In genomic region chr6:42441661-42442081, GRCh38 we compare ENCODE assay signal across 8 cellular contexts. TPM values are rescaled to one million over a fixed set of nuclear protein-coding genes. Genes with fewer than 3 reads are reported as not detected.
A peak's percentile ranks its signal among the peaks of the same experiment; 100 is the strongest.
DNase-seq lines count a peak whose midpoint lies in the region; ATAC-seq and TF ChIP-seq lines count a peak whose summit lies in the region.

No MANE protein-coding gene starts in this region.

- DNase-seq in GM23338 (ENCODE audit: low spot score) (peak; percentile 89), T-helper 17 cell (no peak), right atrium auricular region (ENCODE audit: low spot score) (no peak), sigmoid colon (no peak)
- no peak for DNase-seq in stimulated activated naive CD4-positive, alpha-beta T cell treated with Interleukin-2 at 50 U/mL for 16 hours (lab: John Stamatoyannopoulos, UW)

- H3K4me1 Mint-ChIP-seq in GM23338 (peaks cover 79% of the 10 kb centered on the region), T-helper 17 cell (peaks cover 44% of the 10 kb centered on the region)

- H3K4me1 ChIP-seq in GM23338 (ENCODE audit: insufficient read depth) (peaks cover 85% of the 10 kb centered on the region), right atrium auricular region (peaks cover 0 to 27% of the 10 kb centered on the region in 2 donors), sigmoid colon (peaks cover 0 to 55% (median 51%) of the 10 kb centered on the region in 4 donors)

- H3K4me3 Mint-ChIP-seq in GM23338: peak overlapping the region; percentile 70
- H3K4me3 Mint-ChIP-seq in T-helper 17 cell: peak overlapping the region; percentile 89

- peaks cover 18% of the 10 kb centered on the region for H3K27me3 Mint-ChIP-seq in GM23338 (ENCODE audit: insufficient read depth, low read depth, poor library complexity)
- no peaks in the 10 kb centered on the region for H3K27me3 Mint-ChIP-seq in T-helper 17 cell

- peaks cover 94% of the 10 kb centered on the region for H3K79me2 ChIP-seq in GM23338 (replicated peaks; ENCODE audit: insufficient read depth)

- H3K9me3 ChIP-seq in T-helper 17 cell (ENCODE audit: control insufficient read depth, low read length, poor library complexity, severe bottlenecking): no peaks in the 10 kb centered on the region
- no peaks in the 10 kb centered on the region for H3K9me3 ChIP-seq in right atrium auricular region
- H3K9me3 ChIP-seq in sigmoid colon: no peaks in the 10 kb centered on the region

- peak; percentile 79 for ATAC-seq in GM23338
- peak; percentile 68 for ATAC-seq in T-helper 17 cell
- ATAC-seq in HG03175 (IDR thresholded peaks at IDR 0.05; ENCODE audit: unreplicated experiment): no peak
- no peak for ATAC-seq in HG02798 (IDR thresholded peaks at IDR 0.05; ENCODE audit: poor library complexity, unreplicated experiment)
- no peak for ATAC-seq in GM19452 (IDR thresholded peaks at IDR 0.05; ENCODE audit: unreplicated experiment)

- WGBS in sigmoid colon, 2 donors: 82 to 86% methylated on average over 5 of the region's 5 CpGs

- no peaks in the 10 kb centered on the region; the same call in 2 of the 3 replicates for H3K9me3 Mint-ChIP-seq in GM23338

- peak overlapping the region; percentile 74 for H3K4me2 ChIP-seq in GM23338

- TF ChIP-seq POLR2A in sigmoid colon (IDR thresholded peaks at IDR 0.05): no peak

- H4K20me1 ChIP-seq in GM23338 (replicated peaks; ENCODE audit: insufficient read depth): peaks cover 6% of the 10 kb centered on the region

- no peaks in the 10 kb centered on the region for H3K27me3 ChIP-seq in GM23338 (ENCODE audit: insufficient read depth)
- H3K27me3 ChIP-seq in right atrium auricular region: no peaks in the 10 kb centered on the region
- H3K27me3 ChIP-seq in sigmoid colon: no peaks in the 10 kb centered on the region

- H3K27ac ChIP-seq in GM23338 (ENCODE audit: low read depth) (peak overlapping the region; percentile 97), right atrium auricular region (peak overlapping the region; percentile 62 to 72), sigmoid colon (peak overlapping the region; percentile 79 to 87 (median 81))

- no peak overlapping the region for H2AFZ ChIP-seq in GM23338

- H3K36me3 ChIP-seq in GM23338 (ENCODE audit: insufficient read depth): no peaks in the 10 kb centered on the region
- no peaks in the 10 kb centered on the region for H3K36me3 ChIP-seq in right atrium auricular region
- no peaks in the 10 kb centered on the region for H3K36me3 ChIP-seq in sigmoid colon

- peak overlapping the region; percentile 94 for H3K27ac Mint-ChIP-seq in GM23338
- H3K27ac Mint-ChIP-seq in T-helper 17 cell: peak overlapping the region; percentile 95

- H3K4me3 ChIP-seq in GM23338 (peak overlapping the region; percentile 45), right atrium auricular region (no peak overlapping the region), sigmoid colon (peak overlapping the region in 1 of 4 donors; percentile 12)

- peaks cover 16% of the 10 kb centered on the region for H3F3A ChIP-seq in GM23338 (replicated peaks; ENCODE audit: low read depth)

- intact Hi-C loops in sigmoid colon (cut with DNase I): no loop called here

- TF ChIP-seq CTCF in GM23338 (conservative IDR thresholded peaks at IDR 0.05; ENCODE audit: low read depth in 2 of 2): no peak
- no peak for TF ChIP-seq CTCF in right atrium auricular region (IDR thresholded peaks at IDR 0.05)
- no peak for TF ChIP-seq CTCF in sigmoid colon (IDR thresholded peaks at IDR 0.05)

- TF ChIP-seq EP300 in sigmoid colon (IDR thresholded peaks at IDR 0.05): no peak

- no peaks in the 10 kb centered on the region for H3K9me2 ChIP-seq in GM23338 (ENCODE audit: insufficient read depth)

- H3K36me3 Mint-ChIP-seq in GM23338 (ENCODE audit: low read depth) (peaks cover 22% of the 10 kb centered on the region), T-helper 17 cell (ENCODE audit: low read depth) (peaks cover 4% of the 10 kb centered on the region)

TF ChIP-seq in GM23338, 12 proteins besides CTCF, POLR2A, EP300 and RAD21:
- TF ChIP-seq JUNB (IDR thresholded peaks at IDR 0.05; ENCODE audit: unreplicated experiment) (no peak), NANOG (IDR thresholded peaks at IDR 0.05; ENCODE audit: borderline replicate concordance) (peak; percentile 48; the same call in 1 of the 2 replicates), EZH2phosphoT487 (IDR thresholded peaks at IDR 0.05; ENCODE audit: unreplicated experiment) (no peak), STAT1 (IDR thresholded peaks at IDR 0.05; ENCODE audit: unreplicated experiment) (no peak), CREB1 (CRISPR knock-in tag; IDR thresholded peaks at IDR 0.05; ENCODE audit: low read depth) (no peak)

RNA-seq across cellular contexts. Expression of gene TRERF1, which starts 10.1 kb away (rescaled TPM):
- 20.5 and 20.6 TPM in 2 replicates for total RNA-seq in GM23338 (2014; rRNA removed; shearing (Covaris generic))
- polyA plus RNA-seq in GM23338 (2016; fragmentation: Nextera tagmentation; extraction: Ambion mirVana) (11.1 and 11.2 TPM in 2 replicates), sigmoid colon (1 to 10 TPM in 2 of 3 donors, under 1 TPM in 1; 0.46 to 4.0 (median 1.2) TPM)
- total RNA-seq in T-helper 17 cell (10 to 100 TPM; 28.6 to 31.2 TPM), right atrium auricular region (1 to 10 TPM; 1.9 to 2.5 TPM), sigmoid colon (10 to 100 TPM in 1 of 4 donors, 1 to 10 TPM in 3; 4.6 to 10.5 (median 5.9) TPM)

Comparison
In these comparisons a context has a peak if more than half of its experiments do, and no peak if none do; other contexts are left out.
1. ATAC-seq: peak in GM23338 (single experiment) and T-helper 17 cell (single experiment); none in HG03175 (single experiment), HG02798 (single experiment) and GM19452 (single experiment).
2. Peak in every context shown above with its lines, with median percentiles within 50 percentile points of each other: H3K27ac ChIP-seq.